1 cellular context compared by ENCODE assay signal in genomic region chr13:62209539-62209938, GRCh38.
TF ChIP-seq lines count a peak whose summit lies in the region.

No MANE protein-coding gene starts in this region.

TF ChIP-seq in GM23338, 12 proteins besides CTCF, POLR2A, EP300 and RAD21 (continued from another document):
- TF ChIP-seq ZNF462 (CRISPR knock-in tag; IDR thresholded peaks at IDR 0.05), result no peak
- no peak for TF ChIP-seq ZNF114 (CRISPR knock-in tag; IDR thresholded peaks at IDR 0.05)
- no peak for TF ChIP-seq NANOG (IDR thresholded peaks at IDR 0.05; ENCODE audit: borderline replicate concordance)
- no peak for TF ChIP-seq CREB1 (CRISPR knock-in tag; IDR thresholded peaks at IDR 0.05; ENCODE audit: low read depth)
- no peak for TF ChIP-seq ETS1 (IDR thresholded peaks at IDR 0.05)
TF ChIP-seq in GM23338: peak in this region for 0.
